8 cellular contexts compared by ENCODE assay signal in genomic region chr7:95686109-95686508, GRCh38.
DNase-seq lines count a peak whose midpoint lies in the region; ATAC-seq, FAIRE-seq and TF ChIP-seq lines count a peak whose summit lies in the region.

No MANE protein-coding gene starts in this region.

- H3K9me3 ChIP-seq in lung (ENCODE audit: control insufficient read depth in 2 of 2, insufficient read depth in 1 of 2, low read length in 1 of 2), result no peaks in the 10 kb centered on the region

- WGBS in lung, 2 donors, result 15 to 22% methylated on average over 4 of the region's 4 CpGs

- peak; percentile 52 for DNase-seq in DMS79 treated with DMSO at 0.1 percent for 48 hours (lab: John Stamatoyannopoulos, UW)
- DNase-seq in HPDE6-E6E7 (ENCODE audit: extremely low spot score), result peak; percentile 32
- peak; percentile 91 for DNase-seq in NOMO-1 treated with DMSO at 0.1 percent for 48 hours (lab: John Stamatoyannopoulos, UW; ENCODE audit: unreplicated experiment)
- DNase-seq in coronary artery (ENCODE audit: low spot score), result no peak
- DNase-seq in lung (ENCODE audit: low spot score), result peak; percentile 32
- DNase-seq in urothelium cell line (ENCODE audit: low spot score), result peak; percentile 60

- H3K27ac ChIP-seq in coronary artery (no peak overlapping the region), lung (ENCODE audit: low read depth in 1 of 2, low read length in 1 of 2) (no peak overlapping the region)

- no peak overlapping the region for H3K4me3 ChIP-seq in coronary artery
- no peak overlapping the region for H3K4me3 ChIP-seq in lung

- peak; percentile 63 for ATAC-seq in lung (ENCODE audit: insufficient read depth, low FRiP score)
- no peak for ATAC-seq in GM21619 (IDR thresholded peaks at IDR 0.05; ENCODE audit: unreplicated experiment)
- ATAC-seq in GM19023 (IDR thresholded peaks at IDR 0.05; ENCODE audit: unreplicated experiment), result no peak

- no peak for FAIRE-seq in urothelium cell line (lab: Jason Lieb, UNC)

- H3K27me3 ChIP-seq in lung (ENCODE audit: control insufficient read depth, insufficient read depth), result no peaks in the 10 kb centered on the region

- H3K36me3 ChIP-seq in lung (ENCODE audit: control insufficient read depth in 2 of 2, insufficient read depth in 2 of 2, low read length in 2 of 2), result no peaks in the 10 kb centered on the region

- peaks cover 0 to 2% of the 10 kb centered on the region in 2 donors for H3K4me1 ChIP-seq in lung (ENCODE audit: control insufficient read depth in 2 of 2, insufficient read depth in 2 of 2, low read length in 2 of 2)

- TF ChIP-seq CTCF in coronary artery (IDR thresholded peaks at IDR 0.05) (peak; percentile 28), lung (IDR thresholded peaks at IDR 0.05; ENCODE audit: control extremely low read depth, extremely low read depth) (peak; percentile 23)
